8 cellular contexts compared by ENCODE assay signal in genomic region chr11:9304178-9304577, GRCh38.
"Had no signal": no experiment of that assay in that cellular context is flagged by ENCODE, and none has a peak within 500 bp of the region (broad histone marks: within the 10 kb centered on the region; RNA-seq: fewer than 3 reads in every experiment).

No MANE protein-coding gene starts in this region.

- H3K4me3 ChIP-seq: GM23338 had no signal

- H2AFZ ChIP-seq: GM23338 had no signal

- H3K27me3 Mint-ChIP-seq: IgD-negative memory B cell had no signal

- H3K4me3 Mint-ChIP-seq: GM23338, H9, IgD-negative memory B cell had no signal

- FAIRE-seq: H1, H54, HTR-8/SVneo had no signal

- H3K9me3 Mint-ChIP-seq: H9, IgD-negative memory B cell had no signal

- DNase-seq: H9, HCEC 1CT, KG1 had no signal

- H3K4me2 ChIP-seq: GM23338 had no signal

- ATAC-seq: GM23338 had no signal

- H3K27ac Mint-ChIP-seq: GM23338, H9, IgD-negative memory B cell had no signal
